In genomic region chr3:124535306-124535705, GRCh38 we compare ENCODE assay signal across 36 cellular contexts.
"Had no signal": no experiment of that assay in that cellular context is flagged by ENCODE, and none has a peak within 500 bp of the region (broad histone marks: within the 10 kb centered on the region; RNA-seq: fewer than 3 reads in every experiment).

No MANE protein-coding gene starts in this region.

- H3K36me3 ChIP-seq: MG63 had no signal

- H3K9me3 ChIP-seq: MG63 had no signal

- DNase-seq: MG63, MV-4-11, NCI-H1048, NCI-H1092, NCI-H1092 treated with DMSO at 0.1 percent for 48 hours, NCI-H1105, NCI-H1105 treated with DMSO at 0.1 percent for 48 hours, NCI-H1417, NCI-H1417 treated with DMSO at 0.1 percent for 48 hours, NCI-H1436, NCI-H1436 treated with DMSO at 0.1 percent for 48 hours, NCI-H146, NCI-H1694, NCI-H1694 treated with DMSO at 0.1 percent for 48 hours, NCI-H187, NCI-H187 treated with DMSO at 0.1 percent for 48 hours, NCI-H1930, NCI-H2029, NCI-H2029 treated with DMSO at 0.1 percent for 48 hours, NCI-H2081, NCI-H2081 treated with DMSO at 0.1 percent for 48 hours, NCI-H2107, NCI-H2171, NCI-H2171 treated with DMSO at 0.1 percent for 48 hours, NCI-H2227 treated with DMSO at 0.1 percent for 48 hours, NCI-H226, NCI-H345, NCI-H446, NCI-H446 treated with DMSO at 0.1 percent for 48 hours, NCI-H510A, NCI-H510A treated with DMSO at 0.1 percent for 48 hours, NCI-H524, NCI-H524 treated with DMSO at 0.1 percent for 48 hours, NCI-H526, NCI-H526 treated with DMSO at 0.1 percent for 48 hours, NCI-H69 had no signal

- H3K4me3 ChIP-seq: MG63 had no signal
